ENCODE assay signal across 21 cellular contexts in genomic region chr10:59803714-59804113, GRCh38. TPM values are rescaled to one million over a fixed set of nuclear protein-coding genes. Genes with fewer than 3 reads are reported as not detected.
A peak's percentile ranks its signal among the peaks of the same experiment; 100 is the strongest.
DNase-seq lines count a peak whose midpoint lies in the region; ATAC-seq and TF ChIP-seq lines count a peak whose summit lies in the region.
"Had no signal": no experiment of that assay in that cellular context is flagged by ENCODE, and none has a peak within 500 bp of the region (broad histone marks: within the 10 kb centered on the region; RNA-seq: fewer than 3 reads in every experiment).

No MANE protein-coding gene starts in this region.

- no peaks in the 10 kb centered on the region for H3K27me3 Mint-ChIP-seq in activated T-cell treated with anti-CD3 and anti-CD28 coated beads, Interleukin-2, amount 50 U/mL, for 72 hours (ENCODE audit: low read depth)
- no peaks in the 10 kb centered on the region for H3K27me3 Mint-ChIP-seq in dendritic cell treated with granulocyte-macrophage colony-stimulating factor and Interleukin-4, amounts not matched to agents 40 ng/mL and 50 ng/mL, for 4 days

- ATAC-seq in activated T-cell treated with anti-CD3 and anti-CD28 coated beads, Interleukin-2, amount 50 U/mL, for 72 hours (replicated peaks in 1 of 2), result no peak
- ATAC-seq in upper lobe of right lung (peak; percentile 32), HG02623 (IDR thresholded peaks at IDR 0.05; ENCODE audit: unreplicated experiment) (no peak), GM18505 (IDR thresholded peaks at IDR 0.05; ENCODE audit: unreplicated experiment) (no peak)

- TF ChIP-seq POLR2A in GM18505 (IDR thresholded peaks at IDR 0.05; ENCODE audit: borderline replicate concordance, extremely low read depth, insufficient read depth, insufficient read length), result no peak

- H3K4me3 Mint-ChIP-seq in activated T-cell treated with anti-CD3 and anti-CD28 coated beads, Interleukin-2, amount 50 U/mL, for 72 hours, result no peak overlapping the region
- no peak overlapping the region for H3K4me3 Mint-ChIP-seq in dendritic cell treated with granulocyte-macrophage colony-stimulating factor and Interleukin-4, amounts not matched to agents 40 ng/mL and 50 ng/mL, for 4 days
- H3K4me3 Mint-ChIP-seq: T-helper 1 cell treated with Interleukin-12 subunit alpha and Interleukin-12 subunit beta and Interleukin-4 antibody, amounts not matched to agents 30 μg/mL and 1 μg/mL, for 36 hours had no signal

- H3K4me1 Mint-ChIP-seq in activated T-cell treated with anti-CD3 and anti-CD28 coated beads, Interleukin-2, amount 50 U/mL, for 72 hours (ENCODE audit: low read depth), result no peaks in the 10 kb centered on the region
- peaks cover 27% of the 10 kb centered on the region for H3K4me1 Mint-ChIP-seq in dendritic cell treated with granulocyte-macrophage colony-stimulating factor and Interleukin-4, amounts not matched to agents 40 ng/mL and 50 ng/mL, for 4 days (ENCODE audit: low read depth)

- no peaks in the 10 kb centered on the region for H3K4me1 ChIP-seq in OCI-LY7 (ENCODE audit: insufficient read depth, low read length, poor library complexity, severe bottlenecking)
- no peaks in the 10 kb centered on the region for H3K4me1 ChIP-seq in upper lobe of right lung
- peaks cover 0 to 33% (median 6%) of the 10 kb centered on the region in 4 donors for H3K4me1 ChIP-seq in tibial artery

- no TSS peak for BruUV-seq in OCI-LY7 (replicated peaks; lab: Mats Ljungman, UMichigan)

- H3K9me3 ChIP-seq in OCI-LY7 (ENCODE audit: low read length) (no peaks in the 10 kb centered on the region), upper lobe of right lung (no peaks in the 10 kb centered on the region), tibial artery (no peaks in the 10 kb centered on the region)

- TF ChIP-seq CTCF in OCI-LY7 (conservative IDR thresholded peaks at IDR 0.05; ENCODE audit: low read length) (no peak), upper lobe of right lung (IDR thresholded peaks at IDR 0.05) (no peak), tibial artery (IDR thresholded peaks at IDR 0.05) (no peak)

- H3K36me3 Mint-ChIP-seq in activated T-cell treated with anti-CD3 and anti-CD28 coated beads, Interleukin-2, amount 50 U/mL, for 72 hours (ENCODE audit: insufficient read depth in 2 of 2), result peaks cover 22 to 36% of the 10 kb centered on the region in 2 donors
- peaks cover 98% of the 10 kb centered on the region for H3K36me3 Mint-ChIP-seq in dendritic cell treated with granulocyte-macrophage colony-stimulating factor and Interleukin-4, amounts not matched to agents 40 ng/mL and 50 ng/mL, for 4 days (ENCODE audit: low read depth)

- H3K9me3 Mint-ChIP-seq in activated T-cell treated with anti-CD3 and anti-CD28 coated beads, Interleukin-2, amount 50 U/mL, for 72 hours, result no peaks in the 10 kb centered on the region
- no peaks in the 10 kb centered on the region for H3K9me3 Mint-ChIP-seq in dendritic cell treated with granulocyte-macrophage colony-stimulating factor and Interleukin-4, amounts not matched to agents 40 ng/mL and 50 ng/mL, for 4 days
- H3K9me3 Mint-ChIP-seq: T-helper 1 cell treated with Interleukin-12 subunit alpha and Interleukin-12 subunit beta and Interleukin-4 antibody, amounts not matched to agents 30 μg/mL and 1 μg/mL, for 36 hours had no signal

- no peaks in the 10 kb centered on the region for H3K79me2 ChIP-seq in OCI-LY7 (ENCODE audit: insufficient read depth, low read depth, low read length)

- no peak overlapping the region for H2AFZ ChIP-seq in OCI-LY7 (ENCODE audit: low read length)

- no peak for DNase-seq in activated T-cell treated with anti-CD3 and anti-CD28 coated beads, Interleukin-2, amount 50 U/mL, for 72 hours
- DNase-seq in activated T-cell treated with anti-CD3 and anti-CD28 coated beads, Interleukin-2, amount 50 U/mL, for 1 hour, result no peak
- DNase-seq in OCI-LY7 (ENCODE audit: low spot score), result peak; percentile 7
- DNase-seq in upper lobe of right lung, result no peak
- DNase-seq in tibial artery, result no peak
- DNase-seq: activated CD4-positive, CD25-positive, alpha-beta regulatory T cell treated with anti-CD3 and anti-CD28 coated beads, Interleukin-2, amount 50 U/mL, for 72 hours; activated naive CD4-positive, alpha-beta T cell treated with Interleukin-2 at 50 U/mL for 16 hours; DMS 273 treated with DMSO at 0.1 percent for 48 hours; effector memory CD4-positive, alpha-beta T cell; head of caudate nucleus; NCI-H187 treated with DMSO at 0.1 percent for 48 hours; NCI-H446 treated with DMSO at 0.1 percent for 48 hours; SHP77 had no signal

- POLR2A ChIA-PET in OCI-LY7 (lab: Charles Lee), result interaction anchor here (0.7 kb wide), 1 partner anchor 234 kb away, joined by 3 read pairs; no protein-coding TSS in a partner anchor

- H3K9me2 ChIP-seq in OCI-LY7 (ENCODE audit: insufficient read depth, low read length), result no peaks in the 10 kb centered on the region

- no peak overlapping the region for H3K27ac ChIP-seq in OCI-LY7 (ENCODE audit: low read depth, low read length, poor library complexity, severe bottlenecking)
- H3K27ac ChIP-seq in upper lobe of right lung, result no peak overlapping the region
- no peak overlapping the region for H3K27ac ChIP-seq in tibial artery

- no peaks in the 10 kb centered on the region for H4K20me1 ChIP-seq in OCI-LY7 (ENCODE audit: insufficient read depth, low read length)

- peak overlapping the region; percentile 51 for H3K27ac Mint-ChIP-seq in activated T-cell treated with anti-CD3 and anti-CD28 coated beads, Interleukin-2, amount 50 U/mL, for 72 hours
- H3K27ac Mint-ChIP-seq in dendritic cell treated with granulocyte-macrophage colony-stimulating factor and Interleukin-4, amounts not matched to agents 40 ng/mL and 50 ng/mL, for 4 days, result peak overlapping the region; percentile 75

- CTCF ChIA-PET in OCI-LY7 (lab: Charles Lee; ENCODE audit: unreplicated experiment), result no interaction called here

- H3K36me3 ChIP-seq in OCI-LY7 (ENCODE audit: insufficient read depth, low read length) (peaks cover 81% of the 10 kb centered on the region), upper lobe of right lung (peaks cover 67% of the 10 kb centered on the region), tibial artery (peaks cover 50 to 64% (median 52%) of the 10 kb centered on the region in 3 donors)

- H3K27me3 ChIP-seq in upper lobe of right lung (no peaks in the 10 kb centered on the region), tibial artery (no peaks in the 10 kb centered on the region)

- H3K4me2 ChIP-seq in OCI-LY7 (ENCODE audit: low read length), result no peak overlapping the region

- intact Hi-C loops in OCI-LY7 (cut with micrococcal nuclease; ENCODE audit: unreplicated experiment), result no loop called here
- intact Hi-C loops in dendritic cell treated with granulocyte-macrophage colony-stimulating factor and Interleukin-4, amounts not matched to agents 40 ng/mL and 50 ng/mL, for 4 days (cut with micrococcal nuclease), result no loop called here
- intact Hi-C loops in upper lobe of right lung (cut with DNase I), result no loop called here
- intact Hi-C loops in tibial artery (cut with DNase I; ENCODE audit: low total_unique reads), result loop anchor here (10.0 kb wide), 1 partner anchor 169 kb away; no protein-coding TSS in a partner anchor

- no peak overlapping the region for H3K4me3 ChIP-seq in OCI-LY7 (ENCODE audit: low read depth, low read length, poor library complexity, severe bottlenecking)
- H3K4me3 ChIP-seq in upper lobe of right lung, result no peak overlapping the region
- no peak overlapping the region for H3K4me3 ChIP-seq in tibial artery

RNA-seq across cellular contexts. Expression of gene MRLN, which starts 50.5 kb away (rescaled TPM):
- not detected for total RNA-seq in activated T-cell treated with anti-CD3 and anti-CD28 coated beads, Interleukin-2, amount 50 U/mL, for 72 hours
- not detected in 2 replicates for total RNA-seq in OCI-LY7 (2014; rRNA removed; shearing (Covaris generic))
- total RNA-seq in OCI-LY7 (2022) (not detected in 2 replicates), upper lobe of right lung (not detected)
- total RNA-seq: A172, fibroblast of lung, liver, osteoblast had no signal
